In the genomic region with DNA sequence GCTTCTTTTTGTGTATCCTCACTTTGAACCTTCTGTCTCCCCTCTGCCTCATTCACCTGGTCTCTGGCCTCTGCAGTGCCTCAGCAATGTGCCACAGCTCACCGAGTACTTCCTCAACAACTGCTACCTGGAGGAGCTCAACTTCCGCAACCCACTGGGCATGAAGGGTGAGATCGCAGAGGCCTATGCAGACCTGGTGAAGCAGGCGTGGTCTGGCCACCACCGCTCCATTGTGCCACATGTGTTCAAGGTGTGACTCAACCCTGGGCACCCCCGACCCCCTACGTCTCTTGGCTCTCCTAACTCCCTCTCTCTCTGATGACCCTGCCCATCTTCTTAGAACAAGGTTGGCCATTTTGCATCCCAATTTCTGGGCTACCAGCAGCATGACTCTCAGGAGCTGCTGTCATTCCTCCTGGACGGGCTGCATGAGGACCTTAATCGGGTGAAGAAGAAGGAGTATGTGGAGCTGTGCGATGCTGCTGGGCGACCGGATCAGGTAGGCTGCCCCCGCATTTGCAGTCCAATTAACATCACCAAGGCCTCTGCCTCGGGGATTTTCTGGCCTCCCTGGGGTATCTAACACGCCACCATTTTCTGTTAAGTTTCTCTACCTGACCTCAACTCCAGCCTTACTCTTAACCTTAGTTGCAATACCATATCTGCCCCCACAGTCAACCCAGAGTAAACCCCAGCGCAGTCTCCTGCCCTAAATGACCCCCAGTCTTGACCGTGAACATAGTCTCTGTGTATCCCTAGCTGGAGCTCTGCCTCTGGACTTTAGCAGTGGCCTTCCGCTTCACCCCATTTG, we compare ENCODE assay signal across 3 cellular contexts.
TF ChIP-seq lines count a peak whose summit lies in the region.

No MANE protein-coding gene starts in this region.

TF ChIP-seq in IMR-90, 13 proteins besides CTCF, POLR2A, EP300 and RAD21:
- TF ChIP-seq, protein P1, sequence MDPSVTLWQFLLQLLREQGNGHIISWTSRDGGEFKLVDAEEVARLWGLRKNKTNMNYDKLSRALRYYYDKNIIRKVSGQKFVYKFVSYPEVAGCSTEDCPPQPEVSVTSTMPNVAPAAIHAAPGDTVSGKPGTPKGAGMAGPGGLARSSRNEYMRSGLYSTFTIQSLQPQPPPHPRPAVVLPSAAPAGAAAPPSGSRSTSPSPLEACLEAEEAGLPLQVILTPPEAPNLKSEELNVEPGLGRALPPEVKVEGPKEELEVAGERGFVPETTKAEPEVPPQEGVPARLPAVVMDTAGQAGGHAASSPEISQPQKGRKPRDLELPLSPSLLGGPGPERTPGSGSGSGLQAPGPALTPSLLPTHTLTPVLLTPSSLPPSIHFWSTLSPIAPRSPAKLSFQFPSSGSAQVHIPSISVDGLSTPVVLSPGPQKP (IDR thresholded peaks at IDR 0.05; ENCODE audit: borderline replicate concordance, low read depth, low read length), result no peak
- TF ChIP-seq BHLHE40 (IDR thresholded peaks at IDR 0.05; ENCODE audit: low read depth, low read length) (no peak), SMC3 (IDR thresholded peaks at IDR 0.05; ENCODE audit: low read depth, low read length) (no peak), RCOR1 (IDR thresholded peaks at IDR 0.05; ENCODE audit: insufficient replicate concordance, low read length) (no peak), MAZ (IDR thresholded peaks at IDR 0.05; ENCODE audit: borderline replicate concordance, low read depth, low read length) (no peak)

TF ChIP-seq in endothelial cell of umbilical vein, 7 proteins besides CTCF, POLR2A, EP300 and RAD21:
- no peak for TF ChIP-seq EZH2 (IDR thresholded peaks at IDR 0.05; ENCODE audit: borderline replicate concordance, low read depth, low read length, severe bottlenecking)
- TF ChIP-seq, protein P2, sequence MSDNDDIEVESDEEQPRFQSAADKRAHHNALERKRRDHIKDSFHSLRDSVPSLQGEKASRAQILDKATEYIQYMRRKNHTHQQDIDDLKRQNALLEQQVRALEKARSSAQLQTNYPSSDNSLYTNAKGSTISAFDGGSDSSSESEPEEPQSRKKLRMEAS (IDR thresholded peaks at IDR 0.05; ENCODE audit: insufficient read depth, insufficient read length), result no peak
- TF ChIP-seq MYC (IDR thresholded peaks at IDR 0.05; ENCODE audit: low read depth, low read length), result no peak
- no peak for TF ChIP-seq GATA2 (IDR thresholded peaks at IDR 0.05; ENCODE audit: insufficient read depth, insufficient read length, low read depth, low read length)
- no peak for TF ChIP-seq FOS (IDR thresholded peaks at IDR 0.05; ENCODE audit: borderline replicate concordance, insufficient read depth, low read length)
- no peak for TF ChIP-seq POLR2AphosphoS5 (IDR thresholded peaks at IDR 0.05; ENCODE audit: insufficient read depth, low read depth, low read length)
- TF ChIP-seq JUN (IDR thresholded peaks at IDR 0.05; ENCODE audit: borderline replicate concordance, insufficient read depth, insufficient read length, low read depth), result no peak

TF ChIP-seq in SK-N-SH treated with all-trans-retinoic acid at 6 μM for 48 hours, 23 proteins besides CTCF, POLR2A, EP300 and RAD21:
- no peak for TF ChIP-seq SNAI2 (CRISPR knock-in tag; IDR thresholded peaks at IDR 0.05)
- no peak for TF ChIP-seq ZNF70 (CRISPR knock-in tag; IDR thresholded peaks at IDR 0.05)
- TF ChIP-seq ISL1 (CRISPR knock-in tag; IDR thresholded peaks at IDR 0.05), result no peak
- no peak for TF ChIP-seq CSDC2 (CRISPR knock-in tag; IDR thresholded peaks at IDR 0.05)
- no peak for TF ChIP-seq ARNTL (CRISPR knock-in tag; IDR thresholded peaks at IDR 0.05; ENCODE audit: borderline replicate concordance, low read depth)
- TF ChIP-seq, protein P3, sequence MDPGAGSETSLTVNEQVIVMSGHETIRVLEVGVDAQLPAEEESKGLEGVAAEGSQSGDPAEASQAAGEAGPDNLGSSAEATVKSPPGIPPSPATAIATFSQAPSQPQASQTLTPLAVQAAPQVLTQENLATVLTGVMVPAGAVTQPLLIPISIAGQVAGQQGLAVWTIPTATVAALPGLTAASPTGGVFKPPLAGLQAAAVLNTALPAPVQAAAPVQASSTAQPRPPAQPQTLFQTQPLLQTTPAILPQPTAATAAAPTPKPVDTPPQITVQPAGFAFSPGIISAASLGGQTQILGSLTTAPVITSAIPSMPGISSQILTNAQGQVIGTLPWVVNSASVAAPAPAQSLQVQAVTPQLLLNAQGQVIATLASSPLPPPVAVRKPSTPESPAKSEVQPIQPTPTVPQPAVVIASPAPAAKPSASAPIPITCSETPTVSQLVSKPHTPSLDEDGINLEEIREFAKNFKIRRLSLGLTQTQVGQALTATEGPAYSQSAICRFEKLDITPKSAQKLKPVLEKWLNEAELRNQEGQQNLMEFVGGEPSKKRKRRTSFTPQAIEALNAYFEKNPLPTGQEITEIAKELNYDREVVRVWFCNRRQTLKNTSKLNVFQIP (CRISPR knock-in tag; IDR thresholded peaks at IDR 0.05; ENCODE audit: borderline replicate concordance, low read depth), result no peak
- no peak for TF ChIP-seq TCF4 (CRISPR knock-in tag; IDR thresholded peaks at IDR 0.05; ENCODE audit: borderline replicate concordance)
- TF ChIP-seq ZFP30 (CRISPR knock-in tag; IDR thresholded peaks at IDR 0.05), result no peak
- no peak for TF ChIP-seq ZFP3 (CRISPR knock-in tag; IDR thresholded peaks at IDR 0.05)
- no peak for TF ChIP-seq PPARA (CRISPR knock-in tag; IDR thresholded peaks at IDR 0.05; ENCODE audit: borderline replicate concordance)
- TF ChIP-seq, protein P4, sequence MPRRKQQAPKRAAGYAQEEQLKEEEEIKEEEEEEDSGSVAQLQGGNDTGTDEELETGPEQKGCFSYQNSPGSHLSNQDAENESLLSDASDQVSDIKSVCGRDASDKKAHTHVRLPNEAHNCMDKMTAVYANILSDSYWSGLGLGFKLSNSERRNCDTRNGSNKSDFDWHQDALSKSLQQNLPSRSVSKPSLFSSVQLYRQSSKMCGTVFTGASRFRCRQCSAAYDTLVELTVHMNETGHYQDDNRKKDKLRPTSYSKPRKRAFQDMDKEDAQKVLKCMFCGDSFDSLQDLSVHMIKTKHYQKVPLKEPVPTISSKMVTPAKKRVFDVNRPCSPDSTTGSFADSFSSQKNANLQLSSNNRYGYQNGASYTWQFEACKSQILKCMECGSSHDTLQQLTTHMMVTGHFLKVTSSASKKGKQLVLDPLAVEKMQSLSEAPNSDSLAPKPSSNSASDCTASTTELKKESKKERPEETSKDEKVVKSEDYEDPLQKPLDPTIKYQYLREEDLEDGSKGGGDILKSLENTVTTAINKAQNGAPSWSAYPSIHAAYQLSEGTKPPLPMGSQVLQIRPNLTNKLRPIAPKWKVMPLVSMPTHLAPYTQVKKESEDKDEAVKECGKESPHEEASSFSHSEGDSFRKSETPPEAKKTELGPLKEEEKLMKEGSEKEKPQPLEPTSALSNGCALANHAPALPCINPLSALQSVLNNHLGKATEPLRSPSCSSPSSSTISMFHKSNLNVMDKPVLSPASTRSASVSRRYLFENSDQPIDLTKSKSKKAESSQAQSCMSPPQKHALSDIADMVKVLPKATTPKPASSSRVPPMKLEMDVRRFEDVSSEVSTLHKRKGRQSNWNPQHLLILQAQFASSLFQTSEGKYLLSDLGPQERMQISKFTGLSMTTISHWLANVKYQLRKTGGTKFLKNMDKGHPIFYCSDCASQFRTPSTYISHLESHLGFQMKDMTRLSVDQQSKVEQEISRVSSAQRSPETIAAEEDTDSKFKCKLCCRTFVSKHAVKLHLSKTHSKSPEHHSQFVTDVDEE (CRISPR knock-in tag; IDR thresholded peaks at IDR 0.05), result no peak
- no peak for TF ChIP-seq TOX (CRISPR knock-in tag; IDR thresholded peaks at IDR 0.05; ENCODE audit: borderline replicate concordance)
- TF ChIP-seq BACH2 (CRISPR knock-in tag; IDR thresholded peaks at IDR 0.05; ENCODE audit: borderline replicate concordance), result no peak
- no peak for TF ChIP-seq ZNF8 (CRISPR knock-in tag; IDR thresholded peaks at IDR 0.05)
- TF ChIP-seq RARB (CRISPR knock-in tag; IDR thresholded peaks at IDR 0.05), result no peak
